In the genomic region with DNA sequence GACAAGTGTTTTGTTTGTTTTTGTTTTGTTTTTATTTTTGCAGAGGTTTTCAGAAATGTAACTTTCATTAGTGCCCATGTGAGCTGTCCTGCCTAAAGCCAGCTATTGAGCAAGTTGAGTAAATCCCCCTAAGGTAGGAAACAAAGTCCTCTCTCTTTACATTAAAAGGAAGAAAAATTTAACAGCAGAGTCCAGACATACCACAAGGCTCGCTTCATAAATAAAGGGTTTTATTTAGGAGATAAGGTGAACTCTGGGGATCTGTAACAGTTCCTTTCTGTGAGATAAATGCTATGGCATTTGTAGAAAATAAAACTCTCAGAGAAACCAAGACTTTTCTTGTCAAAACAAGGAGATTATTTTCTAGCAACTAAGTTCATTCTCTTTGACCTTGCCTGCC, we compare ENCODE assay signal across 24 cellular contexts. TPM values are rescaled to one million over a fixed set of nuclear protein-coding genes. Genes with fewer than 3 reads are reported as not detected.
A peak's percentile ranks its signal among the peaks of the same experiment; 100 is the strongest.
DNase-seq lines count a peak whose midpoint lies in the region; ATAC-seq and TF ChIP-seq lines count a peak whose summit lies in the region.
"Had no signal": no experiment of that assay in that cellular context is flagged by ENCODE, and none has a peak within 500 bp of the region (broad histone marks: within the 10 kb centered on the region; RNA-seq: fewer than 3 reads in every experiment).

No MANE protein-coding gene starts in this region.

- no peaks in the 10 kb centered on the region for H3K9me3 ChIP-seq in osteoblast (ENCODE audit: low read depth, low read length)
- H3K9me3 ChIP-seq in stomach = peaks cover 0 to 6% (median 2%) of the 10 kb centered on the region in 4 donors
- H3K9me3 ChIP-seq: adrenal gland, HAP-1, transverse colon had no signal

- H3K4me3 Mint-ChIP-seq in Calu3 (ENCODE audit: low read depth, unreplicated experiment) = no peak overlapping the region
- H3K4me3 Mint-ChIP-seq: CD4-positive, alpha-beta memory T cell; naive thymus-derived CD8-positive, alpha-beta T cell had no signal

- TF ChIP-seq POLR2A in NB4 (IDR thresholded peaks at IDR 0.05; ENCODE audit: extremely low read depth, insufficient read length) (no peak), stomach (IDR thresholded peaks at IDR 0.05) (no peak)

- no peaks in the 10 kb centered on the region for H4K20me1 ChIP-seq in osteoblast (ENCODE audit: insufficient read depth, low read length)

- H3K27me3 ChIP-seq in osteoblast (ENCODE audit: insufficient read depth, low read length) = peaks cover 54% of the 10 kb centered on the region
- H3K27me3 ChIP-seq in stomach = peaks cover 0 to 32% (median 10%) of the 10 kb centered on the region in 3 donors
- H3K27me3 ChIP-seq: adrenal gland, transverse colon had no signal

- no peak for ATAC-seq in HG03135 (IDR thresholded peaks at IDR 0.05; ENCODE audit: unreplicated experiment)
- ATAC-seq: naive thymus-derived CD8-positive, alpha-beta T cell had no signal

- no TSS peak for BruUV-seq in Calu3 (replicated peaks; lab: Mats Ljungman, UMichigan)

- H3K36me3 ChIP-seq in osteoblast (ENCODE audit: insufficient read depth, low read length) (no peaks in the 10 kb centered on the region), stomach (no peaks in the 10 kb centered on the region)
- H3K36me3 ChIP-seq: adrenal gland, gastroesophageal sphincter, HAP-1, transverse colon, WERI-Rb-1 had no signal

- CTCF ChIA-PET in Calu3 (lab: Charles Lee) = no interaction called here

- H3K4me1 Mint-ChIP-seq in Calu3 (ENCODE audit: low read depth, unreplicated experiment) = no peaks in the 10 kb centered on the region
- H3K4me1 Mint-ChIP-seq: CD4-positive, alpha-beta memory T cell; naive thymus-derived CD8-positive, alpha-beta T cell had no signal

- H2AFZ ChIP-seq in osteoblast (ENCODE audit: low read length) = no peak overlapping the region

- intact Hi-C loops in stomach (cut with DNase I; ENCODE audit: low total_unique reads) = no loop called here
- intact Hi-C loops in Calu3 (cut with micrococcal nuclease; ENCODE audit: unreplicated experiment) = no loop called here

- peak overlapping the region; percentile 53 for H3K4me2 ChIP-seq in osteoblast (ENCODE audit: insufficient read depth, low read length)

- peak; percentile 14 for DNase-seq in EH (ENCODE audit: low read depth)
- DNase-seq in NB4 (ENCODE audit: low read depth) = peak; percentile 27
- DNase-seq in choroid plexus epithelial cell (ENCODE audit: low read depth) = peak; percentile 47
- DNase-seq in osteoblast (ENCODE audit: insufficient read length, low spot score, missing footprints) = no peak
- no peak for DNase-seq in stomach
- DNase-seq in NK-92 treated with Interleukin-12 subunit alpha and Interleukin-12 subunit beta, amount 100 ng/mL, for 24 hours (lab: John Stamatoyannopoulos, UW) = no peak
- no peak for DNase-seq in Calu3
- DNase-seq: activated CD4-positive, alpha-beta T cell treated with anti-CD3 and anti-CD28 coated beads, Interleukin-2, amount 50 U/mL, for 48 hours; activated gamma-delta T cell; CD4-positive, alpha-beta memory T cell; DMS53; naive thymus-derived CD8-positive, alpha-beta T cell; NCI-H526 treated with DMSO at 0.1 percent for 48 hours; stimulated activated naive CD4-positive, alpha-beta T cell treated with Interleukin-2 at 50 U/mL for 16 hours; T-helper 1 cell; WERI-Rb-1 had no signal

- peaks cover 67% of the 10 kb centered on the region for H3K27me3 Mint-ChIP-seq in Calu3 (ENCODE audit: unreplicated experiment)

- no peaks in the 10 kb centered on the region for H3K36me3 Mint-ChIP-seq in Calu3 (ENCODE audit: insufficient read depth, unreplicated experiment)
- H3K36me3 Mint-ChIP-seq: CD4-positive, alpha-beta memory T cell; naive thymus-derived CD8-positive, alpha-beta T cell had no signal

- TF ChIP-seq EP300 in stomach (IDR thresholded peaks at IDR 0.05) = no peak

- H3K79me2 ChIP-seq in osteoblast (ENCODE audit: insufficient read depth, low read length) = no peaks in the 10 kb centered on the region

- H3K4me3 ChIP-seq in NB4 (ENCODE audit: low read depth, low read length) = peak overlapping the region; percentile 40
- no peak overlapping the region for H3K4me3 ChIP-seq in choroid plexus epithelial cell (ENCODE audit: low read depth, low read length)
- H3K4me3 ChIP-seq in osteoblast (ENCODE audit: insufficient read depth, low read length) = no peak overlapping the region
- H3K4me3 ChIP-seq in stomach = no peak overlapping the region
- H3K4me3 ChIP-seq: adrenal gland, gastroesophageal sphincter, HAP-1, transverse colon had no signal

- H3K9me3 Mint-ChIP-seq in Calu3 (ENCODE audit: low read depth, unreplicated experiment) = no peaks in the 10 kb centered on the region

- H3K27ac Mint-ChIP-seq in Calu3 (ENCODE audit: unreplicated experiment) = no peak overlapping the region
- H3K27ac Mint-ChIP-seq: CD4-positive, alpha-beta memory T cell; naive thymus-derived CD8-positive, alpha-beta T cell had no signal

- peaks cover 30% of the 10 kb centered on the region for H3K4me1 ChIP-seq in osteoblast (ENCODE audit: insufficient read depth, low read length)
- peaks cover 0 to 16% (median 0%) of the 10 kb centered on the region in 4 donors for H3K4me1 ChIP-seq in stomach

- peak overlapping the region; percentile 74 for H3K27ac ChIP-seq in osteoblast (ENCODE audit: low read depth, low read length)
- no peak overlapping the region for H3K27ac ChIP-seq in stomach
- H3K27ac ChIP-seq: gastroesophageal sphincter, WERI-Rb-1 had no signal

- WGBS in stomach, 5 donors = 15 to 37% (median 27%) methylated on average over 1 of the region's 1 CpG

- no peak for TF ChIP-seq CTCF in NB4 (IDR thresholded peaks at IDR 0.05; ENCODE audit: low read depth, low read length)
- no peak for TF ChIP-seq CTCF in choroid plexus epithelial cell (conservative IDR thresholded peaks at IDR 0.05; ENCODE audit: low read depth, low read length)
- no peak for TF ChIP-seq CTCF in osteoblast (IDR thresholded peaks at IDR 0.05; ENCODE audit: extremely low read depth, low read depth, low read length)
- no peak for TF ChIP-seq CTCF in stomach (IDR thresholded peaks at IDR 0.05)
- TF ChIP-seq CTCF in Calu3 (IDR thresholded peaks at IDR 0.05; ENCODE audit: unreplicated experiment) = no peak

RNA-seq across cellular contexts. Expression of gene LYZL1, which starts 32.3 kb away (rescaled TPM):
- total RNA-seq in osteoblast = not detected in 2 replicates
- not detected for total RNA-seq in stomach
- not detected for polyA plus RNA-seq in stomach
- total RNA-seq in Calu3 (2022) = not detected in 2 replicates
- total RNA-seq: adrenal gland; cardiac septum; CD4-positive, alpha-beta memory T cell; gastroesophageal sphincter; kidney epithelial cell; naive thymus-derived CD8-positive, alpha-beta T cell; skeletal muscle tissue; transverse colon had no signal
- polyA plus RNA-seq: adrenal gland; CD4-positive, alpha-beta memory T cell; naive thymus-derived CD8-positive, alpha-beta T cell had no signal

Comparison
In these comparisons a context has a peak if more than half of its experiments do, and no peak if none do; other contexts are left out.
1. DNase-seq: peak in EH (single experiment), NB4 (single experiment) and choroid plexus epithelial cell (single experiment); none in osteoblast (single experiment), stomach (single experiment), NK-92 treated with Interleukin-12 subunit alpha and Interleukin-12 subunit beta, amount 100 ng/mL, for 24 hours (single experiment) and Calu3 (single experiment).